ENCODE assay signal across 1 cellular context in the genomic region with DNA sequence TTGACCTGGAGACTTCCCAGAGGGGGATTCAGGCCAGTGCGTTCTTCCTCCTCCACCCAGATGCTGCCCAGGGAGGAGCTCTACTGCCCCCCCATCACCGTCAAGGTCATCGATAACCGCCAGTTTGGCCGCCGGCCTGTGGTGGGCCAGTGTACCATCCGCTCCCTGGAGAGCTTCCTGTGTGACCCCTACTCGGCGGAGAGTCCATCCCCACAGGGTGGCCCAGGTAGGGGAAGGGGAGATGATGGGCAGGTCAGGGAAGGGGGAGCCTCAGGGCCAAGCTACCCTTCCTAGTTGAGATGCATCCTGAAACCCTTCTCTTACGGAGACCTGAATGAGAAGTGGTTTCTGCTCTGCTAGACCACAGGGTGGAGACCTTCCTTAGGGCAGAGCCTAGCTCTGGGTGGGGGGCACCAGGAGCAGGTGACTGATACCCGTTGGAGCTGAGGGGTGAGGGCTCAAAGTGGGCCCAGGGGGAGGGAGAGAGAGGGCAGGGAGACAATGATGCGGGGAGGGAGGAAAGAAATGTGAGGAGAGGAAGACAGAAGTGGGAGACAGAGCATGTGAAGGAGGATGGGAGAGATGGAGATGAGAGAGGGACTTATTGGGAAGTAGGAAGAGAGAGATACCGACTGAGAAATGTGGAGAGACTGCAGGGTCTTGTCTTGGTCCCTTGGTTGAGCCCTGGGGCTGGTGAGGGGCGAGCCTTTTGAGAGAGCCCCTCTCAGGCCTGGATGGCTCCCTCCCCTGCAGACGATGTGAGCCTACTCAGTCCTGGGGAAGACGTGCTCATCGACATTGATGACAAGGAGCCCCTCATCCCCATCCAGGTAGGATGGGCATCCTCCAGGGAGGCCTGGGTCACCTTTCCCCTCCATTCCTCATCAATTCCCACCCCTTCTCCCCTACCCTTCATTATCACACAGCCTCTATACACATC.
TF ChIP-seq lines count a peak whose summit lies in the region.

No MANE protein-coding gene starts in this region.

TF ChIP-seq in WTC11, 78 proteins besides CTCF, POLR2A, EP300 and RAD21 (continued from another document):
- no peak for TF ChIP-seq GABPB1 (CRISPR knock-in tag; IDR thresholded peaks at IDR 0.05)
- TF ChIP-seq TEAD1 (CRISPR knock-in tag; IDR thresholded peaks at IDR 0.05), result no peak
- no peak for TF ChIP-seq NR3C1 (CRISPR knock-in tag; conservative IDR thresholded peaks at IDR 0.05; ENCODE audit: low read depth)
- TF ChIP-seq TCF7 (CRISPR knock-in tag; IDR thresholded peaks at IDR 0.05; ENCODE audit: low read depth), result no peak
- no peak for TF ChIP-seq AFF4 (CRISPR knock-in tag; IDR thresholded peaks at IDR 0.05; ENCODE audit: borderline replicate concordance)
- TF ChIP-seq OVOL2 (CRISPR knock-in tag; IDR thresholded peaks at IDR 0.05; ENCODE audit: borderline replicate concordance), result no peak
- TF ChIP-seq USF2 (CRISPR knock-in tag; IDR thresholded peaks at IDR 0.05), result no peak
- no peak for TF ChIP-seq JUN (CRISPR knock-in tag; IDR thresholded peaks at IDR 0.05)
- TF ChIP-seq ARID4B (CRISPR knock-in tag; IDR thresholded peaks at IDR 0.05; ENCODE audit: borderline replicate concordance), result no peak
- no peak for TF ChIP-seq ZNF416 (CRISPR knock-in tag; IDR thresholded peaks at IDR 0.05)
- TF ChIP-seq E2F5 (CRISPR knock-in tag; IDR thresholded peaks at IDR 0.05), result no peak
